In genomic region chr14:93579178-93579577, GRCh38 we compare ENCODE assay signal across 9 cellular contexts.
"Had no signal": no experiment of that assay in that cellular context is flagged by ENCODE, and none has a peak within 500 bp of the region (broad histone marks: within the 10 kb centered on the region; RNA-seq: fewer than 3 reads in every experiment).

No MANE protein-coding gene starts in this region.

- H2AFZ ChIP-seq: GM23248 had no signal

- H3K9me3 Mint-ChIP-seq: IgD-negative memory B cell had no signal

- H3K27me3 Mint-ChIP-seq: IgD-negative memory B cell had no signal

- H3K4me1 Mint-ChIP-seq: IgD-negative memory B cell had no signal

- H3K27ac ChIP-seq: GM23248, HL-60 had no signal

- H3K4me3 Mint-ChIP-seq: HFFc6, IgD-negative memory B cell had no signal

- H3K4me3 ChIP-seq: GM23248, HAP-1 had no signal

- H3K9me3 ChIP-seq: HAP-1 had no signal

- H3K4me1 ChIP-seq: HAP-1 had no signal

- H3K36me3 Mint-ChIP-seq: IgD-negative memory B cell had no signal

- H3K9ac ChIP-seq: GM23248 had no signal

- H3K27ac Mint-ChIP-seq: HFFc6, IgD-negative memory B cell had no signal

- H3K36me3 ChIP-seq: HAP-1 had no signal

- ATAC-seq: HCT116 had no signal

- DNase-seq: GM23248, GOT3, H7, HFFc6, KG1 had no signal
